In genomic region chr4:69713593-69713992, GRCh38 we compare ENCODE assay signal across 18 cellular contexts. TPM values are rescaled to one million over a fixed set of nuclear protein-coding genes. Genes with fewer than 3 reads are reported as not detected.
DNase-seq lines count a peak whose midpoint lies in the region; ATAC-seq and TF ChIP-seq lines count a peak whose summit lies in the region.
"Had no signal": no experiment of that assay in that cellular context is flagged by ENCODE, and none has a peak within 500 bp of the region (broad histone marks: within the 10 kb centered on the region; RNA-seq: fewer than 3 reads in every experiment).

No MANE protein-coding gene starts in this region.

- no peak overlapping the region for H3K4me3 Mint-ChIP-seq in central memory CD8-positive, alpha-beta T cell
- H3K4me3 Mint-ChIP-seq: activated CD8-positive, alpha-beta memory T cell treated with anti-CD3 and anti-CD28 coated beads, Interleukin-2, amount 10 ng/mL, durations not matched to agents 7 days and 5 days; activated naive CD4-positive, alpha-beta T cell treated with anti-CD3 and anti-CD28 coated beads for 36 hours; brain; CD8-positive, alpha-beta T cell; T-cell had no signal

- TF ChIP-seq POLR2A in stomach (IDR thresholded peaks at IDR 0.05): no peak

- peaks cover 6% of the 10 kb centered on the region for H3K9me3 Mint-ChIP-seq in central memory CD8-positive, alpha-beta T cell
- H3K9me3 Mint-ChIP-seq: CD8-positive, alpha-beta T cell had no signal

- no peak for TF ChIP-seq CTCF in stomach (IDR thresholded peaks at IDR 0.05)

- H3K27ac Mint-ChIP-seq in central memory CD8-positive, alpha-beta T cell (ENCODE audit: low read depth): no peak overlapping the region
- H3K27ac Mint-ChIP-seq: activated CD8-positive, alpha-beta memory T cell treated with anti-CD3 and anti-CD28 coated beads, Interleukin-2, amount 10 ng/mL, durations not matched to agents 7 days and 5 days; activated naive CD4-positive, alpha-beta T cell treated with anti-CD3 and anti-CD28 coated beads for 36 hours; brain; CD8-positive, alpha-beta T cell; T-cell had no signal

- ATAC-seq in central memory CD8-positive, alpha-beta T cell (replicated peaks; ENCODE audit: extremely low read depth, poor library complexity, severe bottlenecking): peak; percentile 43
- ATAC-seq in left lobe of liver (peak; percentile 87), GM19463 (IDR thresholded peaks at IDR 0.05; ENCODE audit: unreplicated experiment) (no peak), HG02623 (IDR thresholded peaks at IDR 0.05; ENCODE audit: unreplicated experiment) (no peak)
- ATAC-seq: activated CD4-positive, CD25-positive, alpha-beta regulatory T cell treated with anti-CD3 and anti-CD28 coated beads, Interleukin-2, amount 50 U/mL, for 24 hours; activated CD8-positive, alpha-beta memory T cell treated with anti-CD3 and anti-CD28 coated beads, Interleukin-2, amount 10 ng/mL, durations not matched to agents 7 days and 5 days; CD8-positive, alpha-beta T cell; PC-3; T-cell had no signal

- WGBS in stomach, 5 donors: 70 to 92% (median 84%) methylated on average over 2 of the region's 2 CpGs

- no peaks in the 10 kb centered on the region for H3K9me3 ChIP-seq in stomach
- H3K9me3 ChIP-seq: pancreas had no signal

- peaks cover 0 to 10% (median 0%) of the 10 kb centered on the region in 4 donors for H3K4me1 ChIP-seq in stomach

- H3K27ac ChIP-seq in stomach: peak overlapping the region in 1 of 5 donors; percentile 3
- H3K27ac ChIP-seq: pancreas had no signal

- intact Hi-C loops in stomach (cut with DNase I; ENCODE audit: low total_unique reads): no loop called here

- H3K36me3 Mint-ChIP-seq in central memory CD8-positive, alpha-beta T cell (ENCODE audit: insufficient read depth): no peaks in the 10 kb centered on the region
- H3K36me3 Mint-ChIP-seq: activated CD8-positive, alpha-beta memory T cell treated with anti-CD3 and anti-CD28 coated beads, Interleukin-2, amount 10 ng/mL, durations not matched to agents 7 days and 5 days; brain; CD8-positive, alpha-beta T cell; T-cell had no signal

- H3K4me3 ChIP-seq in stomach: no peak overlapping the region
- H3K4me3 ChIP-seq: pancreas had no signal

- no peaks in the 10 kb centered on the region for H3K4me1 Mint-ChIP-seq in central memory CD8-positive, alpha-beta T cell
- H3K4me1 Mint-ChIP-seq: activated CD8-positive, alpha-beta memory T cell treated with anti-CD3 and anti-CD28 coated beads, Interleukin-2, amount 10 ng/mL, durations not matched to agents 7 days and 5 days; brain had no signal

- no peaks in the 10 kb centered on the region for H3K27me3 ChIP-seq in stomach
- H3K27me3 ChIP-seq: pancreas had no signal

- peak; percentile 62 for DNase-seq in SIG-M5 treated with dmso at 0.1 percent for 504 hours (lab: John Stamatoyannopoulos, UW; ENCODE audit: unreplicated experiment)
- DNase-seq in SIG-M5 (lab: John Stamatoyannopoulos, UW): no peak
- no peak for DNase-seq in central memory CD8-positive, alpha-beta T cell (ENCODE audit: low spot score in 2 of 2)
- peak; percentile 74 for DNase-seq in left lobe of liver (ENCODE audit: low spot score)
- no peak for DNase-seq in activated gamma-delta T cell (lab: John Stamatoyannopoulos, UW)
- no peak for DNase-seq in stomach
- DNase-seq: activated CD8-positive, alpha-beta memory T cell treated with anti-CD3 and anti-CD28 coated beads, Interleukin-2, amount 10 ng/mL, durations not matched to agents 7 days and 5 days; activated naive CD4-positive, alpha-beta T cell treated with anti-CD3 and anti-CD28 coated beads for 36 hours; CD8-positive, alpha-beta T cell; effector CD8-positive, alpha-beta T cell; H7; pancreas; PC-3; T-cell had no signal

- H3K36me3 ChIP-seq in stomach: no peaks in the 10 kb centered on the region
- H3K36me3 ChIP-seq: pancreas had no signal

- no peak for TF ChIP-seq EP300 in stomach (IDR thresholded peaks at IDR 0.05)

- no peaks in the 10 kb centered on the region for H3K27me3 Mint-ChIP-seq in central memory CD8-positive, alpha-beta T cell
- H3K27me3 Mint-ChIP-seq: activated CD8-positive, alpha-beta memory T cell treated with anti-CD3 and anti-CD28 coated beads, Interleukin-2, amount 10 ng/mL, durations not matched to agents 7 days and 5 days; brain; T-cell had no signal

RNA-seq across cellular contexts. Expression of gene SULT1B1, which starts 46.8 kb away (rescaled TPM):
- 31.0 TPM for total RNA-seq in left lobe of liver
- 10 to 100 TPM in 4 of 5 donors, 1 to 10 TPM in 1; 5.3 to 58.9 (median 42.9) TPM for total RNA-seq in stomach
- 10 to 100 TPM in 2 of 3 donors, 1 to 10 TPM in 1; 1.8 to 57.6 (median 12.5) TPM for polyA plus RNA-seq in stomach
- total RNA-seq: H7 had no signal

Comparison
In these comparisons a context has a peak if more than half of its experiments do, and no peak if none do; other contexts are left out.
1. DNase-seq: peak in SIG-M5 treated with dmso at 0.1 percent for 504 hours (single experiment) and left lobe of liver (single experiment); none in SIG-M5 (single experiment), central memory CD8-positive, alpha-beta T cell (0 of 2), activated gamma-delta T cell (single experiment) and stomach (single experiment).
2. ATAC-seq: peak in central memory CD8-positive, alpha-beta T cell (single experiment) and left lobe of liver (single experiment); none in GM19463 (single experiment) and HG02623 (single experiment).